Comparison of ENCODE assay signal across 9 cellular contexts in the genomic region with DNA sequence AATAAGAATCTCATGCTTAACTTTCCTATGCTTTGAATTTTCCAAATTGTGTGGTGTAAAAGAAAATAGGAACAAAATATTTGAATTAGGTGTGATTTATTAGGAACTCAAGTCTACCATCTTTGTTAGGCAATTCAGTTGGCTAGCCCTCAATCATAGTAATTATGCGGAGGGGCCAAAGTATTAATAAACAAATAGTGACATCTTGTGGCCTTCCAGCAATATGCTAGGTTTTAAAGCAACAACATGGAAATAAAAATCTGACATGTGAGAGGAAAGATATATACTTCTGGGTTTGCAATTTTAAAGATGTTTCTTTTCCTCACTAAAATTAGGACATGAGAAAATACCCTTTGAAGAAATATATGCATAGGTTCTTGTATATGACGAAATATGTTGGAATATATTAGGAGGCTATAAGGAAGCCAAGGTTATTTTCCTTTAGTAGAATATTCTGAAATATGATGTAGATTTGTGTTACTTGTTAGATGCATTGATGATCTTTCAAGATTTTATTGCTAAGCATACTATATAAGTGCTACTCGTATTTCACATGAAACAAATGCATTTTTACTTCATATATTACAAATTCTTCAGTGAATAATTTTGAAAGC.
DNase-seq lines count a peak whose midpoint lies in the region; ATAC-seq and TF ChIP-seq lines count a peak whose summit lies in the region.
"Had no signal": no experiment of that assay in that cellular context is flagged by ENCODE, and none has a peak within 500 bp of the region (broad histone marks: within the 10 kb centered on the region; RNA-seq: fewer than 3 reads in every experiment).

No MANE protein-coding gene starts in this region.

- no peak overlapping the region for H3K4me3 Mint-ChIP-seq in type B pancreatic cell

- peaks cover 8% of the 10 kb centered on the region for H3K9me3 Mint-ChIP-seq in type B pancreatic cell

- H3K27me3 Mint-ChIP-seq in type B pancreatic cell: peaks cover 14% of the 10 kb centered on the region

- TF ChIP-seq CTCF in heart right ventricle (IDR thresholded peaks at IDR 0.05): peak in 8 of 9 donors; percentile 23 to 70 (median 62)
- TF ChIP-seq CTCF in type B pancreatic cell (conservative IDR thresholded peaks at IDR 0.05): peak; percentile 82

- intact Hi-C loops in heart right ventricle (cut with DNase I): loop anchor here in 7 of 10 donors (2.0 to 10.0 kb wide), 4 partner anchors 244 to 248 kb away; no protein-coding TSS in a partner anchor

- no peaks in the 10 kb centered on the region for H3K4me1 ChIP-seq in heart right ventricle

- H3K36me3 Mint-ChIP-seq in type B pancreatic cell: peaks cover 23% of the 10 kb centered on the region

- no peak overlapping the region for H3K4me3 ChIP-seq in heart right ventricle
- H3K4me3 ChIP-seq: BLaER1 had no signal

- 26 to 27% methylated on average over 3 of the region's 3 CpGs for WGBS in heart right ventricle, 2 donors

- no peaks in the 10 kb centered on the region for H3K36me3 ChIP-seq in heart right ventricle
- H3K36me3 ChIP-seq: BLaER1 had no signal

- DNase-seq in NCI-H2171 treated with DMSO at 0.1 percent for 48 hours (lab: John Stamatoyannopoulos, UW) (peak; percentile 40), NCI-H2171 (lab: John Stamatoyannopoulos, UW) (no peak), NCI-H1417 (lab: John Stamatoyannopoulos, UW) (peak; percentile 31 to 89 (median 47)), SW480 (ENCODE audit: low spot score) (peak; percentile 74), heart right ventricle (no peak), type B pancreatic cell (ENCODE audit: extremely low spot score, unreplicated experiment) (no peak), UCSD-AML1 (lab: John Stamatoyannopoulos, UW; ENCODE audit: unreplicated experiment) (no peak)
- no peak for DNase-seq in effector CD8-positive, alpha-beta T cell (lab: John Stamatoyannopoulos, UW)

- peak in 1 of 8 donors; percentile 62 for ATAC-seq in heart right ventricle

- H3K27ac Mint-ChIP-seq in type B pancreatic cell: no peak overlapping the region

- no peaks in the 10 kb centered on the region for H3K4me1 Mint-ChIP-seq in type B pancreatic cell (ENCODE audit: unreplicated experiment)

- H3K27me3 ChIP-seq in heart right ventricle: peaks cover 0 to 57% (median 21%) of the 10 kb centered on the region in 7 donors
- H3K27me3 ChIP-seq: BLaER1 had no signal

- no peaks in the 10 kb centered on the region for H3K9me3 ChIP-seq in heart right ventricle
- H3K9me3 ChIP-seq: BLaER1 had no signal

- H3K27ac ChIP-seq in heart right ventricle: no peak overlapping the region
- H3K27ac ChIP-seq: BLaER1 had no signal

Comparison
In these comparisons a context has a peak if more than half of its experiments do, and no peak if none do; other contexts are left out.
1. DNase-seq: peak in NCI-H2171 treated with DMSO at 0.1 percent for 48 hours (single experiment), NCI-H1417 (3 of 3) and SW480 (single experiment); none in NCI-H2171 (single experiment), heart right ventricle (0 of 2), type B pancreatic cell (single experiment), UCSD-AML1 (single experiment) and effector CD8-positive, alpha-beta T cell (single experiment).